8 cellular contexts compared by ENCODE assay signal in the genomic region with DNA sequence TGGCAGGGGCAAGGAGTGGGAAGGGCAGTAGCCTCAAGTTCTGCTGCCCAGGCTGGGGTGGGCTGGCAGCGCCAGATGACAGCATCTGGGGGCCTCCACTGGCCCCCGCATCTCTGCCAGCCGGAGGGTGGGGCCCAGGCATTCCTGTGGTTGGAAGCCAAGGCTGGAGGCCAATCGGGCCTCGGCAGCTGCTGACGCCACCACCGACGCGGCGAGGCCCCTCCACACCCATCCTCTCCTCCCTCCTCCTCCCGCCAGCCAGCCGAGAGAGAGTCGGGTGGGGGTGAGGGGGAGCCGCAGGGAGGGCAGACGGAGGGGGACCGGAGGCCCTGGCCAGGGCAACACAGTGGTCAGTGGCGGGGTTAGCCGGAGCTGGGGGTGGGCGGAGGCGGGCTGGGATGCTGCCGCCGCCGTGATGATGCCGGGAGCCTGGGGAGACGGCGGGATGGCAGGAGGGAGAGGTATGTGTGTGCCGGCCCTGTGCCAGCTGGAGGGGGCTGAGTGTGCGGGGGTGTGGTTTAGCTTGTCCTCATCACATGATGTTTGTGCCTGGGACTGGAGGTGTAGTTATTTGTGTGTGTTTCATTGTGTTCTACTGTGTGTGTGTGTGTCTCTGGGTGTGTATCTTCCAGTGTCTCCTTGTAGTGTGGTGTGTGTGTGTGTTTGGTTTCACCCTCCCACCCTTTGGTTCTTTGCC. TPM values are rescaled to one million over a fixed set of nuclear protein-coding genes. Genes with fewer than 3 reads are reported as not detected.
A peak's percentile ranks its signal among the peaks of the same experiment; 100 is the strongest.
DNase-seq lines count a peak whose midpoint lies in the region; ATAC-seq, FAIRE-seq and TF ChIP-seq lines count a peak whose summit lies in the region.

No MANE protein-coding gene starts in this region.

- whole genome bisulfite sequencing in A549 (ENCODE audit: missing lambda C conversion rate): 39% methylated on average over 9 of the region's 28 CpGs

- H3K27ac ChIP-seq in A549 (peak overlapping the region; percentile 77 to 88), breast epithelium (peak overlapping the region; percentile 93 to 97)

- peak; percentile 81 for DNase-seq in A549 (ENCODE audit: low read depth in 1 of 2, low spot score in 1 of 2)
- DNase-seq in HUDEP-2 (lab: John Stamatoyannopoulos, UW; ENCODE audit: unreplicated experiment in 76 of 76): peak in 70 of 76 experiments; percentile 25 to 89 (median 70)
- DNase-seq in breast epithelium (ENCODE audit: low spot score in 2 of 2): peak; percentile 69 to 88
- DNase-seq in kidney epithelial cell (ENCODE audit: low read depth): peak; percentile 57
- DNase-seq in activated naive CD4-positive, alpha-beta T cell treated with anti-CD3 and anti-CD28 coated beads, Interleukin-2, amount 50 U/mL, for 16 hours: no peak
- DNase-seq in NOMO-1 treated with dmso at 0.1 percent for 144 hours (lab: John Stamatoyannopoulos, UW; ENCODE audit: unreplicated experiment): no peak

- H3K27me3 ChIP-seq in breast epithelium (no peaks in the 10 kb centered on the region), kidney epithelial cell (ENCODE audit: control insufficient read depth, insufficient read depth, low read length) (no peaks in the 10 kb centered on the region)

- H3K9me3 ChIP-seq in A549 (no peaks in the 10 kb centered on the region), breast epithelium (no peaks in the 10 kb centered on the region)

- H3K4me1 ChIP-seq in A549: peaks cover 35% of the 10 kb centered on the region
- H3K4me1 ChIP-seq in breast epithelium: peaks cover 0 to 9% of the 10 kb centered on the region in 2 donors

- H3K4me3 ChIP-seq in A549: peak overlapping the region; percentile 43
- H3K4me3 ChIP-seq in breast epithelium: peak overlapping the region; percentile 44 to 70 (median 55)
- H3K4me3 ChIP-seq in kidney epithelial cell (ENCODE audit: low read depth, low read length): peak overlapping the region; percentile 39

- no peak for TF ChIP-seq POLR2A in A549 (IDR thresholded peaks at IDR 0.05; ENCODE audit: low read length)
- no peak for TF ChIP-seq POLR2A in breast epithelium (IDR thresholded peaks at IDR 0.05)

- no peak for TF ChIP-seq CTCF in A549 (IDR thresholded peaks at IDR 0.05)
- no peak for TF ChIP-seq CTCF in breast epithelium (IDR thresholded peaks at IDR 0.05)
- no peak for TF ChIP-seq CTCF in kidney epithelial cell (IDR thresholded peaks at IDR 0.05; ENCODE audit: insufficient read depth, low read length, poor library complexity, severe bottlenecking)

- no peak for FAIRE-seq in A549 (lab: Jason Lieb, UNC)

- CTCF ChIA-PET in A549 (lab: Yijun Ruan, JAX): interaction anchor here (0.9 to 2.4 kb wide), 13 partner anchors 9 to 203 kb away, joined by 3 to 13 read pairs (median 4); no protein-coding TSS in a partner anchor

- POLR2A ChIA-PET in A549 (lab: Yijun Ruan, JAX): no interaction called here

- H3K36me3 ChIP-seq in breast epithelium: no peaks in the 10 kb centered on the region
- H3K36me3 ChIP-seq in kidney epithelial cell (ENCODE audit: control insufficient read depth, insufficient read depth, low read length): peaks cover 10% of the 10 kb centered on the region

- H3K27me3 Mint-ChIP-seq in stimulated activated memory B cell treated with anti-CD40 and anti-IgM and Interleukin-4, amounts not matched to agents 10 μg/mL and 1 μg/mL and 100 μg/mL, for 72 hours: peaks cover 44% of the 10 kb centered on the region

- H3K9me3 Mint-ChIP-seq in stimulated activated memory B cell treated with anti-CD40 and anti-IgM and Interleukin-4, amounts not matched to agents 10 μg/mL and 1 μg/mL and 100 μg/mL, for 72 hours: no peaks in the 10 kb centered on the region

- H3K4me2 ChIP-seq in A549: peak overlapping the region; percentile 80

- H3K4me3 Mint-ChIP-seq in stimulated activated memory B cell treated with anti-CD40 and anti-IgM and Interleukin-4, amounts not matched to agents 10 μg/mL and 1 μg/mL and 100 μg/mL, for 72 hours: no peak overlapping the region

- TF ChIP-seq RAD21 in A549 (conservative IDR thresholded peaks at IDR 0.05 in 1 of 2, IDR thresholded peaks at IDR 0.05 in 1 of 2): no peak

- no peak for TF ChIP-seq EP300 in A549 (IDR thresholded peaks at IDR 0.05)

- intact Hi-C loops in breast epithelium (cut with DNase I; ENCODE audit: low total_unique reads): no loop called here

- peak; percentile 77 to 85 for ATAC-seq in A549
- peak; percentile 9 for ATAC-seq in stimulated activated memory B cell treated with anti-CD40 and anti-IgM and Interleukin-4, amounts not matched to agents 10 μg/mL and 1 μg/mL and 100 μg/mL, for 72 hours
- ATAC-seq in GM21528 (IDR thresholded peaks at IDR 0.05; ENCODE audit: low FRiP score, unreplicated experiment): no peak

- no peaks in the 10 kb centered on the region for H3K4me1 Mint-ChIP-seq in stimulated activated memory B cell treated with anti-CD40 and anti-IgM and Interleukin-4, amounts not matched to agents 10 μg/mL and 1 μg/mL and 100 μg/mL, for 72 hours

- H3K36me3 Mint-ChIP-seq in stimulated activated memory B cell treated with anti-CD40 and anti-IgM and Interleukin-4, amounts not matched to agents 10 μg/mL and 1 μg/mL and 100 μg/mL, for 72 hours: no peaks in the 10 kb centered on the region

- no peak overlapping the region for H3K27ac Mint-ChIP-seq in stimulated activated memory B cell treated with anti-CD40 and anti-IgM and Interleukin-4, amounts not matched to agents 10 μg/mL and 1 μg/mL and 100 μg/mL, for 72 hours

TF ChIP-seq in A549, 52 proteins besides CTCF, POLR2A, EP300 and RAD21:
- TF ChIP-seq JUN (IDR thresholded peaks at IDR 0.05) (peak in 1 of 2 experiments; percentile 33; a peak in 1 of 5 replicates), ESRRA (IDR thresholded peaks at IDR 0.05; ENCODE audit: borderline replicate concordance, low read length) (no peak), PBX3 (IDR thresholded peaks at IDR 0.05) (no peak), KDM1A (IDR thresholded peaks at IDR 0.05; ENCODE audit: low read depth) (no peak), ZFP36 (IDR thresholded peaks at IDR 0.05; ENCODE audit: borderline replicate concordance, partially characterized antibody) (no peak), EHMT2 (IDR thresholded peaks at IDR 0.05; ENCODE audit: low read depth) (no peak), CBX8 (IDR thresholded peaks at IDR 0.05) (no peak)
- TF ChIP-seq, protein P1, sequence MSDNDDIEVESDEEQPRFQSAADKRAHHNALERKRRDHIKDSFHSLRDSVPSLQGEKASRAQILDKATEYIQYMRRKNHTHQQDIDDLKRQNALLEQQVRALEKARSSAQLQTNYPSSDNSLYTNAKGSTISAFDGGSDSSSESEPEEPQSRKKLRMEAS (IDR thresholded peaks at IDR 0.05): no peak

RNA-seq across cellular contexts. Expression of gene ARHGAP23, which starts 36.6 kb away (rescaled TPM):
- polyA plus RNA-seq in A549 (2011; rRNA removed): 4.8 and 5.5 TPM in 2 replicates
- 7.7 and 9.3 TPM in 2 replicates for polyA plus RNA-seq in A549 (2012; cell fraction: cytosol; rRNA removed)
- polyA plus RNA-seq in A549 (2012; cell fraction: nucleus; rRNA removed): 13.6 and 17.6 TPM in 2 replicates
- 32.5 to 46.0 TPM (median 32.6 TPM) in 3 replicates for polyA plus RNA-seq in A549 (2017; fragmentation: RNase III; extraction: RNeasy Plus Mini Kit Qiagen cat#74134 plus additional on column Dnase treatment)
- polyA minus RNA-seq in A549 (2011; rRNA and poly(A)+ RNA removed): 7.1 and 11.2 TPM in 2 replicates
- 10 to 100 TPM; 13.8 to 25.2 (median 21.1) TPM for total RNA-seq in breast epithelium
- total RNA-seq in kidney epithelial cell: 52.8 and 65.6 TPM in 2 replicates

Comparison
In these comparisons a context has a peak if more than half of its experiments do, and no peak if none do; other contexts are left out.
1. DNase-seq: peak in A549 (2 of 2), HUDEP-2 (70 of 76), breast epithelium (2 of 2) and kidney epithelial cell (single experiment); none in activated naive CD4-positive, alpha-beta T cell treated with anti-CD3 and anti-CD28 coated beads, Interleukin-2, amount 50 U/mL, for 16 hours (single experiment) and NOMO-1 treated with dmso at 0.1 percent for 144 hours (single experiment).
2. Peak in every context shown above with its lines, with median percentiles within 50 percentile points of each other: H3K4me3 ChIP-seq.